1 cellular context compared by ENCODE assay signal in genomic region chr20:53472859-53473258, GRCh38.
A peak's percentile ranks its signal among the peaks of the same experiment; 100 is the strongest.
DNase-seq lines count a peak whose midpoint lies in the region; ATAC-seq, FAIRE-seq and TF ChIP-seq lines count a peak whose summit lies in the region.
"Not testable (repeated sequence)": the region's sequence is repeated elsewhere in the genome, so short reads cannot be mapped to it uniquely, and the experiment has no call there.

No MANE protein-coding gene starts in this region.

- not testable (repeated sequence) for TF ChIP-seq POLR2A in HepG2 (IDR thresholded peaks at IDR 0.05; ENCODE audit: insufficient read depth in 1 of 2, low read depth in 2 of 2, low read length in 2 of 2)

- POLR2A ChIA-PET in HepG2 (lab: Yijun Ruan, JAX): not testable (repeated sequence)

- not testable (repeated sequence) for DNase-seq in HepG2 (ENCODE audit: low spot score)

- not testable (repeated sequence) for H3K4me2 ChIP-seq in HepG2 (ENCODE audit: low read depth, low read length)

- not testable (repeated sequence) for H3K4me1 ChIP-seq in HepG2 (ENCODE audit: insufficient read depth, low read length)

- not testable (repeated sequence) for H3K9ac ChIP-seq in HepG2 (ENCODE audit: insufficient read depth, low read depth, low read length)

- not testable (repeated sequence) for H3K4me3 ChIP-seq in HepG2 (replicated peaks in 1 of 3; ENCODE audit: insufficient read depth in 1 of 3, low read depth in 2 of 3, low read length in 3 of 3)

- not testable (repeated sequence) for FAIRE-seq in HepG2 (lab: Jason Lieb, UNC)

- TF ChIP-seq CTCF in HepG2 (CRISPR knock-in tag; IDR thresholded peaks at IDR 0.05): not testable (repeated sequence)

- not testable (repeated sequence) for H3K27me3 ChIP-seq in HepG2 (ENCODE audit: control insufficient read depth in 1 of 2, insufficient read depth in 2 of 2, low read length in 2 of 2)

- not testable (repeated sequence) for H2AFZ ChIP-seq in HepG2 (ENCODE audit: low read length)

- not testable (repeated sequence) for ATAC-seq in HepG2

- in situ Hi-C loops in HepG2 (cut with HindIII; ENCODE audit: extremely low pct_ligation_motif_present, low pct_unique_long_range_greater_than_20kb): not testable (repeated sequence)

- not testable (repeated sequence) for TF ChIP-seq RAD21 in HepG2 (CRISPR knock-in tag; IDR thresholded peaks at IDR 0.05)

- BruUV-seq in HepG2 (replicated peaks; lab: Mats Ljungman, UMichigan): not testable (repeated sequence)

- 88% methylated on average over 17 of the region's 18 CpGs for whole genome bisulfite sequencing in HepG2 (ENCODE audit: low lambda C conversion rate)

- not testable (repeated sequence) for H3K36me3 ChIP-seq in HepG2 (replicated peaks in 1 of 2; ENCODE audit: control insufficient read depth in 1 of 2, insufficient read depth in 2 of 2, low read length in 2 of 2)

- intact Hi-C loops in HepG2 (cut with micrococcal nuclease; ENCODE audit: unreplicated experiment): not testable (repeated sequence)

- not testable (repeated sequence) for H3K9me3 ChIP-seq in HepG2 (ENCODE audit: low read length)

- H3K27ac ChIP-seq in HepG2 (ENCODE audit: extremely low read length, insufficient read depth, low read length): not testable (repeated sequence)

- CTCF ChIA-PET in HepG2 (lab: Yijun Ruan, JAX; ENCODE audit: low intra/inter-chr PET ratio, low total read pairs): not testable (repeated sequence)

- H4K20me1 ChIP-seq in HepG2 (ENCODE audit: insufficient read depth, low read length): not testable (repeated sequence)

- TF ChIP-seq EP300 in HepG2 (IDR thresholded peaks at IDR 0.05; ENCODE audit: low read depth in 2 of 2, low read length in 2 of 2); HepG2 (CRISPR knock-in tag; IDR thresholded peaks at IDR 0.05; ENCODE audit: borderline replicate concordance): not testable (repeated sequence)

- H3K79me2 ChIP-seq in HepG2 (ENCODE audit: insufficient read depth, low read length): not testable (repeated sequence)

TF ChIP-seq in HepG2, 621 proteins besides CTCF, POLR2A, EP300 and RAD21:
- TF ChIP-seq, protein P1, sequence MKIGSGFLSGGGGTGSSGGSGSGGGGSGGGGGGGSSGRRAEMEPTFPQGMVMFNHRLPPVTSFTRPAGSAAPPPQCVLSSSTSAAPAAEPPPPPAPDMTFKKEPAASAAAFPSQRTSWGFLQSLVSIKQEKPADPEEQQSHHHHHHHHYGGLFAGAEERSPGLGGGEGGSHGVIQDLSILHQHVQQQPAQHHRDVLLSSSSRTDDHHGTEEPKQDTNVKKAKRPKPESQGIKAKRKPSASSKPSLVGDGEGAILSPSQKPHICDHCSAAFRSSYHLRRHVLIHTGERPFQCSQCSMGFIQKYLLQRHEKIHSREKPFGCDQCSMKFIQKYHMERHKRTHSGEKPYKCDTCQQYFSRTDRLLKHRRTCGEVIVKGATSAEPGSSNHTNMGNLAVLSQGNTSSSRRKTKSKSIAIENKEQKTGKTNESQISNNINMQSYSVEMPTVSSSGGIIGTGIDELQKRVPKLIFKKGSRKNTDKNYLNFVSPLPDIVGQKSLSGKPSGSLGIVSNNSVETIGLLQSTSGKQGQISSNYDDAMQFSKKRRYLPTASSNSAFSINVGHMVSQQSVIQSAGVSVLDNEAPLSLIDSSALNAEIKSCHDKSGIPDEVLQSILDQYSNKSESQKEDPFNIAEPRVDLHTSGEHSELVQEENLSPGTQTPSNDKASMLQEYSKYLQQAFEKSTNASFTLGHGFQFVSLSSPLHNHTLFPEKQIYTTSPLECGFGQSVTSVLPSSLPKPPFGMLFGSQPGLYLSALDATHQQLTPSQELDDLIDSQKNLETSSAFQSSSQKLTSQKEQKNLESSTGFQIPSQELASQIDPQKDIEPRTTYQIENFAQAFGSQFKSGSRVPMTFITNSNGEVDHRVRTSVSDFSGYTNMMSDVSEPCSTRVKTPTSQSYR (CRISPR knock-in tag; IDR thresholded peaks at IDR 0.05; ENCODE audit: borderline replicate concordance): peak; percentile 62; the same call in 1 of the 2 replicates
